Comparison of ENCODE assay signal across 19 cellular contexts in genomic region chr12:30063435-30063945, GRCh38.
A peak's percentile ranks its signal among the peaks of the same experiment; 100 is the strongest.
DNase-seq lines count a peak whose midpoint lies in the region; ATAC-seq and TF ChIP-seq lines count a peak whose summit lies in the region.
"Had no signal": no experiment of that assay in that cellular context is flagged by ENCODE, and none has a peak within 500 bp of the region (broad histone marks: within the 10 kb centered on the region; RNA-seq: fewer than 3 reads in every experiment).

No MANE protein-coding gene starts in this region.

- H3K9ac ChIP-seq in HCT116 (ENCODE audit: low read length) (no peak overlapping the region), endodermal cell (ENCODE audit: extremely low read depth, low read length, poor library complexity, severe bottlenecking) (no peak overlapping the region)
- H3K9ac ChIP-seq: KMS-11 had no signal

- H3K27ac Mint-ChIP-seq in endodermal cell (peak overlapping the region; percentile 86), CD14-positive monocyte (no peak overlapping the region)
- H3K27ac Mint-ChIP-seq: CD4-positive, alpha-beta T cell; H9 had no signal

- no peak overlapping the region for H3K27ac ChIP-seq in HCT116 (ENCODE audit: low read depth, low read length)
- H3K27ac ChIP-seq in HEK293 (ENCODE audit: extremely low read depth, low read depth, low read length): no peak overlapping the region
- no peak overlapping the region for H3K27ac ChIP-seq in endodermal cell (ENCODE audit: low read depth, low read length)
- H3K27ac ChIP-seq in spleen: no peak overlapping the region
- no peak overlapping the region for H3K27ac ChIP-seq in RWPE1
- H3K27ac ChIP-seq: KMS-11 had no signal

- no peaks in the 10 kb centered on the region for H4K20me1 ChIP-seq in HCT116 (ENCODE audit: insufficient read depth)

- H3K4me3 Mint-ChIP-seq in endodermal cell: peak overlapping the region; percentile 23
- no peak overlapping the region for H3K4me3 Mint-ChIP-seq in CD14-positive monocyte
- H3K4me3 Mint-ChIP-seq: CD4-positive, alpha-beta T cell; H9 had no signal

- DNase-seq in HCT116 (ENCODE audit: low read depth, low spot score) (no peak), NCI-H69 (lab: John Stamatoyannopoulos, UW) (peak; percentile 3), endodermal cell (no peak), spleen (no peak), CD14-positive monocyte (ENCODE audit: low spot score) (no peak), RWPE1 (ENCODE audit: low spot score) (no peak)
- DNase-seq in activated naive CD4-positive, alpha-beta T cell treated with anti-CD3 and anti-CD28 coated beads, Interleukin-2, amount 50 U/mL, for 16 hours: no peak
- DNase-seq: ACHN; BE2C; C1 segment of cervical spinal cord; CD4-positive, alpha-beta T cell; DMS153; DND-41; EL; GOT3; H9 had no signal

- no peak for ATAC-seq in HCT116
- ATAC-seq: GM12878 had no signal

- H2AFZ ChIP-seq in HCT116 (ENCODE audit: low read depth, low read length, poor library complexity, severe bottlenecking): peak overlapping the region; percentile 16

- H3K4me1 ChIP-seq in HCT116 (ENCODE audit: control insufficient read depth in 1 of 2, insufficient read depth in 2 of 2, low read length in 2 of 2) (no peaks in the 10 kb centered on the region), HEK293 (ENCODE audit: control insufficient read depth, insufficient read depth, low read length) (no peaks in the 10 kb centered on the region), endodermal cell (ENCODE audit: control insufficient read depth, insufficient read depth, low read length) (peaks cover 6% of the 10 kb centered on the region), spleen (no peaks in the 10 kb centered on the region)
- H3K4me1 ChIP-seq: BE2C had no signal

- no peak for TF ChIP-seq RAD21 in HCT116 (IDR thresholded peaks at IDR 0.05; ENCODE audit: low read depth)

- intact Hi-C loops in HCT116 (cut with micrococcal nuclease): no loop called here
- intact Hi-C loops in spleen (cut with DNase I; ENCODE audit: low total_unique reads): no loop called here
- intact Hi-C loops in CD14-positive monocyte (cut with micrococcal nuclease): no loop called here

- no peaks in the 10 kb centered on the region for H3K9me2 ChIP-seq in HCT116 (ENCODE audit: insufficient read depth)

- H3K27me3 Mint-ChIP-seq in endodermal cell (ENCODE audit: insufficient read depth) (no peaks in the 10 kb centered on the region), CD14-positive monocyte (ENCODE audit: low read depth in 3 of 3) (no peaks in the 10 kb centered on the region)
- H3K27me3 Mint-ChIP-seq: CD4-positive, alpha-beta T cell had no signal

- RAD21 ChIA-PET in HCT116 (lab: Charles Lee; ENCODE audit: low non-redundant PET in 1 of 2, low total read pairs in 2 of 2, uncharacterized antibody in 2 of 2, unreplicated experiment in 2 of 2): no interaction called here

- H3K4me3 ChIP-seq in HCT116 (replicated peaks in 1 of 2; ENCODE audit: low read depth in 1 of 2, low read length in 2 of 2) (no peak overlapping the region), HEK293 (ENCODE audit: low read depth, low read length) (no peak overlapping the region), endodermal cell (ENCODE audit: low read length) (peak overlapping the region; percentile 45), spleen (no peak overlapping the region)
- H3K4me3 ChIP-seq: GM12878 had no signal

- no peak for TF ChIP-seq POLR2A in HCT116 (IDR thresholded peaks at IDR 0.05; ENCODE audit: borderline replicate concordance, extremely low read depth, insufficient read depth, insufficient read length)
- TF ChIP-seq POLR2A in spleen (IDR thresholded peaks at IDR 0.05): no peak

- H3K36me3 ChIP-seq in HCT116 (ENCODE audit: control insufficient read depth in 1 of 2, insufficient read depth in 2 of 2, low read length in 2 of 2) (no peaks in the 10 kb centered on the region), HEK293 (ENCODE audit: control insufficient read depth in 2 of 2, insufficient read depth in 1 of 2, low read length in 2 of 2) (no peaks in the 10 kb centered on the region), endodermal cell (ENCODE audit: control insufficient read depth, insufficient read depth, low read length) (peaks cover 11% of the 10 kb centered on the region), spleen (no peaks in the 10 kb centered on the region)
- H3K36me3 ChIP-seq: BE2C had no signal

- H3K36me3 Mint-ChIP-seq in endodermal cell (ENCODE audit: low read depth) (peaks cover 33% of the 10 kb centered on the region), CD14-positive monocyte (no peaks in the 10 kb centered on the region)

- no peaks in the 10 kb centered on the region for H3K9me3 ChIP-seq in HCT116 (ENCODE audit: control insufficient read depth in 1 of 2, insufficient read depth in 1 of 2, low read depth in 1 of 2, low read length in 2 of 2)
- H3K9me3 ChIP-seq in HEK293 (ENCODE audit: control insufficient read depth, insufficient read depth, low read depth, low read length): no peaks in the 10 kb centered on the region
- peaks cover 28% of the 10 kb centered on the region for H3K9me3 ChIP-seq in endodermal cell (ENCODE audit: control insufficient read depth, low read length)
- H3K9me3 ChIP-seq in spleen: peaks cover 0 to 13% (median 2%) of the 10 kb centered on the region in 8 donors
- H3K9me3 ChIP-seq: BE2C had no signal

- no peaks in the 10 kb centered on the region for H3K79me2 ChIP-seq in HCT116 (ENCODE audit: insufficient read depth, low read length)

- no peaks in the 10 kb centered on the region for H3K27me3 ChIP-seq in HCT116 (ENCODE audit: insufficient read depth, low read length)
- no peaks in the 10 kb centered on the region for H3K27me3 ChIP-seq in endodermal cell (ENCODE audit: control insufficient read depth, insufficient read depth, low read length, poor library complexity, severe bottlenecking)
- no peaks in the 10 kb centered on the region for H3K27me3 ChIP-seq in spleen (replicated peaks in 1 of 7)
- H3K27me3 ChIP-seq: BE2C had no signal

- POLR2A ChIA-PET in HCT116 (lab: Charles Lee) (no interaction called here), HEK293 (lab: Yijun Ruan, JAX) (no interaction called here), RWPE1 (lab: Yijun Ruan, JAX; ENCODE audit: low non-redundant PET) (no interaction called here)

- no peak overlapping the region for H3K4me2 ChIP-seq in HCT116 (ENCODE audit: low read length)
- H3K4me2 ChIP-seq: KMS-11 had no signal

- BruUV-seq in HCT116 (replicated peaks; lab: Mats Ljungman, UMichigan): no TSS peak

- no peak for TF ChIP-seq CTCF in HCT116 (IDR thresholded peaks at IDR 0.05 in 2 of 3, conservative IDR thresholded peaks at IDR 0.05 in 1 of 3; ENCODE audit: borderline replicate concordance in 1 of 3, insufficient read depth in 1 of 3, low read depth in 2 of 3, low read length in 2 of 3)
- TF ChIP-seq CTCF in HEK293 (tag by site-specific recombination; IDR thresholded peaks at IDR 0.05): no peak
- no peak for TF ChIP-seq CTCF in endodermal cell (conservative IDR thresholded peaks at IDR 0.05)
- TF ChIP-seq CTCF in spleen (IDR thresholded peaks at IDR 0.05 in 8 of 11, conservative IDR thresholded peaks at IDR 0.05 in 3 of 11): no peak
- TF ChIP-seq CTCF in CD14-positive monocyte (IDR thresholded peaks at IDR 0.05): no peak
- no peak for TF ChIP-seq CTCF in RWPE1 (conservative IDR thresholded peaks at IDR 0.05; ENCODE audit: low read depth)

- H3K9me3 Mint-ChIP-seq in endodermal cell: peaks cover 33% of the 10 kb centered on the region
- no peaks in the 10 kb centered on the region for H3K9me3 Mint-ChIP-seq in CD14-positive monocyte
- H3K9me3 Mint-ChIP-seq: CD4-positive, alpha-beta T cell had no signal

- H3K4me1 Mint-ChIP-seq in endodermal cell: peaks cover 12% of the 10 kb centered on the region
- H3K4me1 Mint-ChIP-seq in CD14-positive monocyte: no peaks in the 10 kb centered on the region

- CTCF ChIA-PET in HCT116 (lab: Charles Lee) (no interaction called here), HEK293 (lab: Yijun Ruan, JAX) (interaction anchor here (1.2 kb wide), 1 partner anchor 8 kb away, joined by 3 read pairs; no protein-coding TSS in a partner anchor), RWPE1 (lab: Yijun Ruan, JAX) (no interaction called here)

TF ChIP-seq in HCT116, 20 proteins besides CTCF, POLR2A, EP300 and RAD21:
- TF ChIP-seq TCF7L2 (IDR thresholded peaks at IDR 0.05; ENCODE audit: borderline replicate concordance, extremely low read depth, insufficient read depth, insufficient read length) (no peak), SP1 (IDR thresholded peaks at IDR 0.05; ENCODE audit: low read depth) (no peak), SIN3A (IDR thresholded peaks at IDR 0.05; ENCODE audit: low read depth) (no peak), SRF (IDR thresholded peaks at IDR 0.05; ENCODE audit: low read depth) (0 out of 2 replicates have a peak, but pooled peaks have one; percentile 27)

TF ChIP-seq in HEK293, 187 proteins besides CTCF, POLR2A, EP300 and RAD21:
- peak; percentile 76; the same call in 1 of the 2 replicates for TF ChIP-seq ZNF549 (tag by site-specific recombination; IDR thresholded peaks at IDR 0.05)
- TF ChIP-seq ZNF292 (tag by site-specific recombination; IDR thresholded peaks at IDR 0.05; ENCODE audit: borderline replicate concordance, low read depth): no peak
